In genomic region chr13:58144616-58145015, GRCh38 we compare ENCODE assay signal across 27 cellular contexts.
"Had no signal": no experiment of that assay in that cellular context is flagged by ENCODE, and none has a peak within 500 bp of the region (broad histone marks: within the 10 kb centered on the region; RNA-seq: fewer than 3 reads in every experiment).

No MANE protein-coding gene starts in this region.

- H3K4me1 ChIP-seq: colonic mucosa, esophagus squamous epithelium, gastrocnemius medialis, heart right ventricle, left lung had no signal

- H3K36me3 ChIP-seq: colonic mucosa, esophagus squamous epithelium, gastrocnemius medialis, heart right ventricle, left lung had no signal

- H3K27ac Mint-ChIP-seq: dendritic cell treated with granulocyte-macrophage colony-stimulating factor and Interleukin-4, amounts not matched to agents 40 ng/mL and 50 ng/mL, for 4 days; effector memory CD8-positive, alpha-beta T cell; endodermal cell; memory B cell had no signal

- H3K36me3 Mint-ChIP-seq: memory B cell had no signal

- H3K9me3 ChIP-seq: colonic mucosa, gastrocnemius medialis, heart right ventricle had no signal

- H3K4me1 Mint-ChIP-seq: memory B cell had no signal

- H3K27me3 ChIP-seq: colonic mucosa, esophagus squamous epithelium, gastrocnemius medialis, heart right ventricle, left lung had no signal

- DNase-seq: colonic mucosa; cortex of kidney; effector CD8-positive, alpha-beta T cell; effector memory CD8-positive, alpha-beta T cell; endodermal cell; erythroblast; esophagus squamous epithelium; foreskin fibroblast; foreskin melanocyte; gastrocnemius medialis; glutamatergic neuron; head of caudate nucleus; heart right ventricle; hippocampal formation; left cardiac atrium; left lung; left ventricle myocardium superior; mammary epithelial cell; mesendoderm; midbrain had no signal

- H3K27me3 Mint-ChIP-seq: dendritic cell treated with granulocyte-macrophage colony-stimulating factor and Interleukin-4, amounts not matched to agents 40 ng/mL and 50 ng/mL, for 4 days; effector memory CD8-positive, alpha-beta T cell; memory B cell had no signal

- H3K27ac ChIP-seq: colonic mucosa, epithelial cell of prostate, esophagus squamous epithelium, gastrocnemius medialis, heart right ventricle, left lung had no signal

- H3K4me3 Mint-ChIP-seq: dendritic cell treated with granulocyte-macrophage colony-stimulating factor and Interleukin-4, amounts not matched to agents 40 ng/mL and 50 ng/mL, for 4 days; effector memory CD8-positive, alpha-beta T cell; endodermal cell; memory B cell had no signal

- H3K4me3 ChIP-seq: colonic mucosa, esophagus squamous epithelium, gastrocnemius medialis, heart right ventricle, left lung, lung had no signal

- FAIRE-seq: endometrium, islet of Langerhans, keratinocyte had no signal
